In genomic region chr2:208267526-208267925, GRCh38 we compare ENCODE assay signal across 8 cellular contexts. TPM values are rescaled to one million over a fixed set of nuclear protein-coding genes. Genes with fewer than 3 reads are reported as not detected.
DNase-seq lines count a peak whose midpoint lies in the region; ATAC-seq, FAIRE-seq and TF ChIP-seq lines count a peak whose summit lies in the region.
"Not testable (repeated sequence)": the region's sequence is repeated elsewhere in the genome, so short reads cannot be mapped to it uniquely, and the experiment has no call there.

No MANE protein-coding gene starts in this region.

- not testable (repeated sequence) for H4K8ac ChIP-seq in H1 (ENCODE audit: extremely low read depth, insufficient read depth, low read length)

- H3K36me3 Mint-ChIP-seq in Caco-2 (ENCODE audit: insufficient read depth, unreplicated experiment), result peaks cover 17% of the 10 kb centered on the region
- H3K36me3 Mint-ChIP-seq in T-helper 1 cell treated with Interleukin-12 subunit alpha and Interleukin-12 subunit beta and Interleukin-4 antibody, amounts not matched to agents 30 μg/mL and 1 μg/mL, for 36 hours (ENCODE audit: low read depth), result peaks cover 18% of the 10 kb centered on the region
- H3K36me3 Mint-ChIP-seq in activated naive CD4-positive, alpha-beta T cell treated with anti-CD3 and anti-CD28 coated beads, Interleukin-2, amount 50 U/mL, for 72 hours; neural progenitor cell: not testable (repeated sequence)

- not testable (repeated sequence) for FAIRE-seq in H1 (lab: Jason Lieb, UNC)

- not testable (repeated sequence) for H4K20me1 ChIP-seq in Karpas-422 (ENCODE audit: insufficient read depth, low read depth, low read length); H1 (replicated peaks in 1 of 2; ENCODE audit: control insufficient read depth in 1 of 2, insufficient read depth in 2 of 2, low read length in 2 of 2)
- H4K20me1 ChIP-seq in neural progenitor cell (ENCODE audit: low read depth), result peaks cover 34% of the 10 kb centered on the region

- POLR2A ChIA-PET in Caco-2 (lab: Charles Lee), result not testable (repeated sequence)
- POLR2A ChIA-PET in H1 (lab: Charles Lee; ENCODE audit: partially characterized antibody), result interaction anchor here (2.1 to 4.9 kb wide), 2 partner anchors 11 to 14 kb away, joined by 5 to 68 read pairs; partner anchors contain the start of gene IDH1

- BruUV-seq in Caco-2 (replicated peaks; lab: Mats Ljungman, UMichigan), result not testable (repeated sequence)

- H3K4me3 Mint-ChIP-seq in Caco-2 (ENCODE audit: unreplicated experiment) (peak overlapping the region; percentile 87), neural progenitor cell (peak overlapping the region; percentile 89)
- H3K4me3 Mint-ChIP-seq in T-helper 1 cell treated with Interleukin-12 subunit alpha and Interleukin-12 subunit beta and Interleukin-4 antibody, amounts not matched to agents 30 μg/mL and 1 μg/mL, for 36 hours, result peak overlapping the region; percentile 95

- H2BK5ac ChIP-seq in H1 (ENCODE audit: low read depth, low read length), result not testable (repeated sequence)

- H3K4me1 Mint-ChIP-seq in Caco-2 (ENCODE audit: low read depth, unreplicated experiment) (peaks cover 29% of the 10 kb centered on the region), neural progenitor cell (peaks cover 22% of the 10 kb centered on the region)
- H3K4me1 Mint-ChIP-seq in T-helper 1 cell treated with Interleukin-12 subunit alpha and Interleukin-12 subunit beta and Interleukin-4 antibody, amounts not matched to agents 30 μg/mL and 1 μg/mL, for 36 hours (ENCODE audit: low read depth), result peaks cover 35% of the 10 kb centered on the region

- H2AK5ac ChIP-seq in H1 (ENCODE audit: low read depth, low read length), result not testable (repeated sequence)

- TF ChIP-seq POLR2A in H1 (IDR thresholded peaks at IDR 0.05; ENCODE audit: control extremely low read depth in 1 of 2, low read depth in 2 of 2, low read length in 2 of 2), result not testable (repeated sequence)

- H3K27me3 Mint-ChIP-seq in Caco-2 (ENCODE audit: insufficient read depth, unreplicated experiment); T-helper 1 cell treated with Interleukin-12 subunit alpha and Interleukin-12 subunit beta and Interleukin-4 antibody, amounts not matched to agents 30 μg/mL and 1 μg/mL, for 36 hours (ENCODE audit: low read depth); neural progenitor cell (ENCODE audit: insufficient read depth, low read depth): not testable (repeated sequence)

- not testable (repeated sequence) for H3K27me3 ChIP-seq in Caco-2 (replicated peaks; ENCODE audit: control insufficient read depth, insufficient read depth, low read length); Karpas-422 (ENCODE audit: low read length); H1 (replicated peaks in 1 of 4; ENCODE audit: control insufficient read depth in 3 of 4, extremely low read depth in 1 of 4, insufficient read depth in 3 of 4, low read length in 3 of 4); neural progenitor cell; thymus (ENCODE audit: control insufficient read depth, insufficient read depth)

- WGBS in H1 (ENCODE audit: extremely low coverage in 1 of 2, insufficient coverage in 1 of 2, insufficient read length in 1 of 2, insufficient replicate concordance in 2 of 2, low coverage in 1 of 2, low lambda C conversion rate in 2 of 2, missing lambda C conversion rate in 1 of 2), 2 experiments, result 66% methylated on average over 19 of the region's 22 CpGs; no CpG with 5 or more reads in 1 of the 2 experiments
- 86% methylated on average over 22 of the region's 22 CpGs for WGBS in thymus

- not testable (repeated sequence) for H4K5ac ChIP-seq in H1 (ENCODE audit: insufficient read length, low read depth, low read length)

- TF ChIP-seq EP300 in H1 (IDR thresholded peaks at IDR 0.05; ENCODE audit: borderline replicate concordance in 1 of 2, low read depth in 2 of 2, low read length in 2 of 2), result not testable (repeated sequence)

- not testable (repeated sequence) for H2BK15ac ChIP-seq in H1 (ENCODE audit: low read length)

- not testable (repeated sequence) for H3K9me2 ChIP-seq in Karpas-422 (replicated peaks; ENCODE audit: insufficient read depth, low read length)

- H2BK12ac ChIP-seq in H1 (ENCODE audit: low read depth, low read length), result not testable (repeated sequence)

- not testable (repeated sequence) for TF ChIP-seq CTCF in Caco-2 (IDR thresholded peaks at IDR 0.05; ENCODE audit: insufficient read depth in 1 of 2, low read depth in 1 of 2, low read length in 1 of 2, severe bottlenecking in 1 of 2, unreplicated experiment in 1 of 2); H1 (IDR thresholded peaks at IDR 0.05; ENCODE audit: control extremely low read depth in 1 of 3, insufficient read depth in 1 of 3, low read depth in 1 of 3, low read length in 3 of 3); neural progenitor cell (IDR thresholded peaks at IDR 0.05)

- peak overlapping the region; percentile 94 for H3K27ac Mint-ChIP-seq in Caco-2 (ENCODE audit: unreplicated experiment)
- peak overlapping the region; percentile 97 for H3K27ac Mint-ChIP-seq in T-helper 1 cell treated with Interleukin-12 subunit alpha and Interleukin-12 subunit beta and Interleukin-4 antibody, amounts not matched to agents 30 μg/mL and 1 μg/mL, for 36 hours
- H3K27ac Mint-ChIP-seq in activated naive CD4-positive, alpha-beta T cell treated with anti-CD3 and anti-CD28 coated beads, Interleukin-2, amount 50 U/mL, for 72 hours, result peak overlapping the region; percentile 91 to 94
- H3K27ac Mint-ChIP-seq in neural progenitor cell, result peak overlapping the region; percentile 81

- intact Hi-C loops in Caco-2 (cut with micrococcal nuclease; ENCODE audit: unreplicated experiment), result loop anchor here (2.0 to 5.0 kb wide), 2 partner anchors 643 to 1905 kb away; partner anchors contain the start of genes KANSL1L and METTL21A

- not testable (repeated sequence) for H3K18ac ChIP-seq in H1 (ENCODE audit: extremely low read depth, low read length)

- not testable (repeated sequence) for H3K56ac ChIP-seq in H1 (replicated peaks; ENCODE audit: insufficient read length, low read depth, low read length)

- H3K4me2 ChIP-seq in Karpas-422 (ENCODE audit: low read depth, low read length, poor library complexity, severe bottlenecking) (peak overlapping the region; percentile 81), H1 (ENCODE audit: insufficient read depth in 1 of 2, low read depth in 2 of 2, low read length in 2 of 2) (peak overlapping the region; percentile 70 to 86), neural progenitor cell (peak overlapping the region; percentile 81)

- not testable (repeated sequence) for H3K36me3 ChIP-seq in Caco-2 (ENCODE audit: control insufficient read depth, insufficient read depth, low read length); Karpas-422 (ENCODE audit: insufficient read depth, low read length); neural progenitor cell; thymus (ENCODE audit: control insufficient read depth, insufficient read depth)
- peaks cover 0 to 13% (median 5%) of the 10 kb centered on the region in 4 experiments; a peak in 4 of 8 replicates for H3K36me3 ChIP-seq in H1 (ENCODE audit: control insufficient read depth in 2 of 4, insufficient read depth in 4 of 4, low read length in 3 of 4)

- H3K23ac ChIP-seq in H1 (ENCODE audit: insufficient read length), result not testable (repeated sequence)

- H3K79me1 ChIP-seq in H1 (ENCODE audit: low read depth, low read length), result not testable (repeated sequence)

- H3K14ac ChIP-seq in H1 (ENCODE audit: insufficient read length), result not testable (repeated sequence)

- not testable (repeated sequence) for H2AFZ ChIP-seq in Karpas-422 (ENCODE audit: low read length); H1 (ENCODE audit: low read length); neural progenitor cell (replicated peaks)

- not testable (repeated sequence) for DNase-seq in Caco-2; Karpas-422; activated naive CD4-positive, alpha-beta T cell treated with anti-CD3 and anti-CD28 coated beads, Interleukin-2, amount 50 U/mL, for 72 hours (ENCODE audit: low spot score in 2 of 2)
- DNase-seq in H1 (ENCODE audit: low read depth in 1 of 2, low spot score in 2 of 2) (peak in 1 of 2 experiments; percentile 49), neural progenitor cell (ENCODE audit: low spot score) (peak; percentile 72)

- H3K79me2 ChIP-seq in Karpas-422 (ENCODE audit: low read length) (peaks cover 52% of the 10 kb centered on the region), H1 (ENCODE audit: control insufficient read depth in 1 of 2, insufficient read depth in 2 of 2, low read length in 2 of 2) (peaks cover 7 to 45% of the 10 kb centered on the region in 2 experiments), neural progenitor cell (ENCODE audit: low read depth) (peaks cover 57% of the 10 kb centered on the region)

- not testable (repeated sequence) for TF ChIP-seq RAD21 in H1 (IDR thresholded peaks at IDR 0.05 in 1 of 2, conservative IDR thresholded peaks at IDR 0.05 in 1 of 2; ENCODE audit: low read depth in 2 of 2, low read length in 2 of 2)

- H3F3A ChIP-seq in neural progenitor cell (ENCODE audit: low read depth), result peaks cover 24% of the 10 kb centered on the region

- not testable (repeated sequence) for ATAC-seq in activated naive CD4-positive, alpha-beta T cell treated with anti-CD3 and anti-CD28 coated beads, Interleukin-2, amount 50 U/mL, for 72 hours

- not testable (repeated sequence) for H3K9me3 Mint-ChIP-seq in Caco-2 (ENCODE audit: unreplicated experiment); T-helper 1 cell treated with Interleukin-12 subunit alpha and Interleukin-12 subunit beta and Interleukin-4 antibody, amounts not matched to agents 30 μg/mL and 1 μg/mL, for 36 hours; activated naive CD4-positive, alpha-beta T cell treated with anti-CD3 and anti-CD28 coated beads, Interleukin-2, amount 50 U/mL, for 72 hours; neural progenitor cell

- H3K4me1 ChIP-seq in Caco-2 (peaks cover 10% of the 10 kb centered on the region; the same call in 1 of the 2 replicates), Karpas-422 (ENCODE audit: low read length) (peaks cover 41% of the 10 kb centered on the region), neural progenitor cell (peaks cover 12% of the 10 kb centered on the region), thymus (ENCODE audit: control insufficient read depth, insufficient read depth, low read length) (peaks cover 17% of the 10 kb centered on the region)
- not testable (repeated sequence) for H3K4me1 ChIP-seq in H1 (replicated peaks in 1 of 4; ENCODE audit: control insufficient read depth in 3 of 4, insufficient read depth in 4 of 4, low read length in 3 of 4)

- H3K9ac ChIP-seq in Karpas-422 (ENCODE audit: low read length) (peak overlapping the region; percentile 85), neural progenitor cell (peak overlapping the region; percentile 61)
- H3K9ac ChIP-seq in H1 (replicated peaks in 1 of 4; ENCODE audit: extremely low read depth in 1 of 4, low read depth in 3 of 4, low read length in 3 of 4), result not testable (repeated sequence)

- H3K23me2 ChIP-seq in H1 (ENCODE audit: low read depth, low read length), result not testable (repeated sequence)

- H2BK20ac ChIP-seq in H1 (ENCODE audit: low read length), result not testable (repeated sequence)

- not testable (repeated sequence) for H2BK120ac ChIP-seq in H1 (replicated peaks; ENCODE audit: low read depth, low read length)

- H3K4me3 ChIP-seq in Caco-2 (ENCODE audit: low read depth, low read length) (peak overlapping the region; percentile 17), Karpas-422 (ENCODE audit: low read length) (peak overlapping the region; percentile 74), H1 (ENCODE audit: extremely low read depth in 1 of 4, insufficient read depth in 2 of 4, low read depth in 3 of 4, low read length in 4 of 4) (peak overlapping the region; percentile 85 to 87 (median 86); a peak in 6 of 8 replicates), iPS-18c (ENCODE audit: insufficient read depth, low read depth, low read length) (peak overlapping the region; percentile 90; the same call in 1 of the 2 replicates), neural progenitor cell (peak overlapping the region; percentile 77), thymus (ENCODE audit: low read length) (peak overlapping the region; percentile 76)

- not testable (repeated sequence) for H3K9me3 ChIP-seq in Caco-2; Karpas-422 (ENCODE audit: low read length); H1 (ENCODE audit: insufficient read depth in 2 of 2, low read depth in 1 of 2, low read length in 1 of 2); iPS-18c (ENCODE audit: control insufficient read depth, insufficient read depth, low read length); neural progenitor cell (ENCODE audit: low read depth); thymus (ENCODE audit: control insufficient read depth)

- CTCF ChIA-PET in Caco-2 (lab: Charles Lee), result not testable (repeated sequence)
- CTCF ChIA-PET in H1 (lab: Charles Lee; ENCODE audit: partially characterized antibody), result interaction anchor here (0.6 to 5.3 kb wide), 8 partner anchors 11 to 348 kb away, joined by 3 to 32 read pairs (median 3); no protein-coding TSS in a partner anchor

- H3K27ac ChIP-seq in Karpas-422 (ENCODE audit: low read length); H1 (ENCODE audit: low read depth, low read length); neural progenitor cell; thymus (ENCODE audit: low read depth): not testable (repeated sequence)

- not testable (repeated sequence) for H3K4ac ChIP-seq in H1 (replicated peaks; ENCODE audit: insufficient read length, low read depth, low read length)

- not testable (repeated sequence) for H4K91ac ChIP-seq in H1 (replicated peaks; ENCODE audit: insufficient read length, low read length)

RNA-seq across cellular contexts. Expression of gene PIKFYVE, which starts 1.5 kb away (rescaled TPM):
- total RNA-seq in Caco-2 (2022) (27.9 and 31.2 TPM in 2 replicates), neural progenitor cell (ENCODE audit: low replicate concordance) (44.0 and 51.6 TPM in 2 replicates)
- total RNA-seq in Karpas-422 (2014; rRNA removed; shearing (Covaris generic); ENCODE audit: low replicate concordance), result 38.4 and 58.0 TPM in 2 replicates
- 10 to 100 TPM; 23.1 to 25.9 TPM for total RNA-seq in activated naive CD4-positive, alpha-beta T cell treated with anti-CD3 and anti-CD28 coated beads, Interleukin-2, amount 50 U/mL, for 72 hours
- 33.5 and 35.8 TPM in 2 replicates for total RNA-seq in H1 (2021; fragmentation: NEBNext Ultra II Directional; extraction: Animal tissue kit (Norgen Biotek cat#: 25700))
- polyA plus RNA-seq in H1 (2011; rRNA removed) (7.4 and 8.8 TPM in 2 replicates), thymus (13.0 TPM)
- 12.5 TPM for polyA plus RNA-seq in H1 (2011; cell fraction: cytosol; rRNA removed)
- polyA plus RNA-seq in H1 (2011; cell fraction: nucleus; rRNA removed), result 19.3 TPM
- 7.7 to 15.2 TPM (median 10.9 TPM) in 4 replicates for polyA plus RNA-seq in H1 (2012, experiment 1 of 2)
- 0.55 TPM for polyA plus RNA-seq in H1 (2012, experiment 2 of 2)
- polyA plus RNA-seq in H1 (2013, experiment 1 of 2), result 15.0 TPM
- polyA plus RNA-seq in H1 (2013, experiment 2 of 2), result 14.8 TPM
- polyA minus RNA-seq in H1 (2011; rRNA and poly(A)+ RNA removed), result 54.9 and 78.0 TPM in 2 replicates
- polyA minus RNA-seq in H1 (2011; cell fraction: cytosol; rRNA and poly(A)+ RNA removed), result 27.2 TPM
- 81.6 TPM for polyA minus RNA-seq in H1 (2011; cell fraction: nucleus; rRNA and poly(A)+ RNA removed)

RNA-seq across cellular contexts. Expression of gene IDH1, which starts 12.7 kb away (rescaled TPM):
- 265 and 293 TPM in 2 replicates for total RNA-seq in Caco-2 (2022)
- total RNA-seq in Karpas-422 (2014; rRNA removed; shearing (Covaris generic); ENCODE audit: low replicate concordance), result 44.1 and 50.6 TPM in 2 replicates
- 10 to 100 TPM; 16.9 to 19.4 TPM for total RNA-seq in activated naive CD4-positive, alpha-beta T cell treated with anti-CD3 and anti-CD28 coated beads, Interleukin-2, amount 50 U/mL, for 72 hours
- total RNA-seq in H1 (2021; fragmentation: NEBNext Ultra II Directional; extraction: Animal tissue kit (Norgen Biotek cat#: 25700)), result 379 and 398 TPM in 2 replicates
- 115 and 174 TPM in 2 replicates for polyA plus RNA-seq in H1 (2011; rRNA removed)
- 268 TPM for polyA plus RNA-seq in H1 (2011; cell fraction: cytosol; rRNA removed)
- 93.8 TPM for polyA plus RNA-seq in H1 (2011; cell fraction: nucleus; rRNA removed)
- polyA plus RNA-seq in H1 (2012, experiment 1 of 2), result 219 to 322 TPM (median 251 TPM) in 4 replicates
- polyA plus RNA-seq in H1 (2012, experiment 2 of 2), result 47.0 TPM
- 281 TPM for polyA plus RNA-seq in H1 (2013, experiment 1 of 2)
- 281 TPM for polyA plus RNA-seq in H1 (2013, experiment 2 of 2)
- polyA minus RNA-seq in H1 (2011; rRNA and poly(A)+ RNA removed), result 238 and 293 TPM in 2 replicates
- polyA minus RNA-seq in H1 (2011; cell fraction: cytosol; rRNA and poly(A)+ RNA removed), result 164 TPM
- 137 TPM for polyA minus RNA-seq in H1 (2011; cell fraction: nucleus; rRNA and poly(A)+ RNA removed)
- 236 and 308 TPM in 2 replicates for total RNA-seq in neural progenitor cell (ENCODE audit: low replicate concordance)
- 51.3 TPM for polyA plus RNA-seq in thymus

Comparison
In these comparisons a context has a peak if more than half of its experiments do, and no peak if none do; other contexts are left out.
1. H3K4me3 ChIP-seq: peak in every context shown above with its lines; median percentile 90 in iPS-18c; 86 in H1; 77 in neural progenitor cell; 76 in thymus; 74 in Karpas-422; 17 in Caco-2.